1 cellular context compared by ENCODE assay signal in the genomic region with DNA sequence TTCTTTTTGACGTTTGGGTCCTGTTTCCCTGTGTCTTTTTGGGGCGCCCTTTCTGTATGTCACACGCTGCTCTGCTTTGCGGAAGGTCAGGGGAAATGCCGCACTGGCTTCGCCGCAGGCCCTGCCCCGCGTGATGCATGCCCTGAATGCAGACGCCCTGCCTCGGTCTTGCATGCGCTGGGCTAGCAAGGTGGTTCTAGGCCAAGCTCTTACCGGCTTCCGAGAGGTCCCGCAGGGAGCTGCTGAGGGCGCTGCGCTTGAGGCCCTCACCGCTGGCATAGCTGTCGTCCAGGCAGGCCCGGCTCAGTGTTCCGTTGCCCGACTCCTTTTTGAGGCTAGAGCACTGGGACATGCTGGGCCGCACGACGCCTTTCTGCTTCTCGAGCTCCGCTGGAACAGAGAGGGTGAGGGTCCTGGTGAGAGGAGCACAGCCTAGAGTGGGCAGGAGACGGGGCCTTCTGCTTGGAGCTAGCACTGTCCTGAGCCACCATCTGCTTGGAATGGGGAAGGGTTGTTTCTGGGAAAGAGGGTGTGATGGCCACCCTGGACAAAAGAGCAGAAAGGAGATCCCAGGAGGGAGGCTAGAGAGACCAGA.
TF ChIP-seq lines count a peak whose summit lies in the region.

No MANE protein-coding gene starts in this region.

TF ChIP-seq in H1, 55 proteins besides CTCF, POLR2A, EP300 and RAD21 (continued from another document):
- no peak for TF ChIP-seq CHD7 (IDR thresholded peaks at IDR 0.05; ENCODE audit: insufficient replicate concordance, low read length)
- TF ChIP-seq RFX5 (IDR thresholded peaks at IDR 0.05; ENCODE audit: borderline replicate concordance, low read depth, low read length): no peak
TF ChIP-seq in H1: peak in this region for 0.
